9 cellular contexts compared by ENCODE assay signal in the genomic region with DNA sequence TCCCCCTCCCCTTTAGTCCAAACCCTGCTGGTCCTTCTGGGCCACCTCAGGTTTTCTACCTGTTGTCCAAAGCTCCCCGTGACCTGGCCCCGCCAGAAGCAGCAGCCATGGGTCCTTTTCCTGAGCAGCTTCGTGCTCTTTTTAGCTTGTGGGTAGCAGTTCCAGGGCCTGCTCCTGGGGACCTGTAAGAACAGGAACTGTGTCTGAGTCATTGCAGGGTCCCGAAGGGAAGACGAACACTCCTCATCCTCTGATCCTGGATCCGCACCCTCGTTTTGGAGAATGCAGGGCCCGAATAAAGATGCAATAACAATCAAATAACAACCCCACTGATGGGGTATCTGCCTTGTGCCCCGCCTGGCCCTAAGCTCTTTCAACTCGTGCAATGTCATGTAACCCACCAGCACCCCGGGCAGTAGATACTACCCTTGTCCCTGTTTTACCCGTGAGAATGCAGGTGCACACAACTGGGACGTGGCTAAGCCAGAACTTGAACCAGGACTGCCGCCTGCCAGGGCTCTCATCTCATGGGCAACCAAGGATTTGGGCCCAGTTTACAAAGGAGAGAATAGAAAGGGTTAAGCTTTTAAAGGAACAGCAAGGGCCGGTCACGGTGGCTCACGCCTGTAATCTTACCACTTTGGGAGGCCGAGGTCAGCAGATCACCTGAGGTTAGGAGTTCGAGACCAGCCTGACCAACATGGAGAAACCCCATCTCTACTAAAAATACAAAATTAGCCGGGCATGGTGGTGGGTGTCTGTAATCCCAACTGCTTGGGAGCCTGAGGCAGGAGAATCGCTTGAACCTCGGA. TPM values are rescaled to one million over a fixed set of nuclear protein-coding genes. Genes with fewer than 3 reads are reported as not detected.
DNase-seq lines count a peak whose midpoint lies in the region; ATAC-seq and TF ChIP-seq lines count a peak whose summit lies in the region.
"Had no signal": no experiment of that assay in that cellular context is flagged by ENCODE, and none has a peak within 500 bp of the region (broad histone marks: within the 10 kb centered on the region; RNA-seq: fewer than 3 reads in every experiment).

No MANE protein-coding gene starts in this region.

- no peak for TF ChIP-seq CTCF in OCI-LY3 (IDR thresholded peaks at IDR 0.05; ENCODE audit: low read depth, low read length)
- no peak for TF ChIP-seq CTCF in dorsolateral prefrontal cortex (IDR thresholded peaks at IDR 0.05 in 54 of 56, conservative IDR thresholded peaks at IDR 0.05 in 2 of 56; ENCODE audit: low read depth in 1 of 56, partially characterized antibody in 56 of 56)

- peaks cover 44% of the 10 kb centered on the region for H3K36me3 ChIP-seq in OCI-LY3 (replicated peaks; ENCODE audit: low read depth, low read length)

- no peak for DNase-seq in activated CD4-positive, alpha-beta memory T cell treated with anti-CD3 and anti-CD28 coated beads for 36 hours
- DNase-seq in activated CD4-positive, alpha-beta memory T cell treated with anti-CD3 and anti-CD28 coated beads, Interleukin-2, amount 10 ng/mL, durations not matched to agents 7 days and 5 days = no peak
- DNase-seq in dorsolateral prefrontal cortex (no peak), ecto neural progenitor cell (ENCODE audit: low spot score) (no peak)
- DNase-seq in stimulated activated naive B cell treated with anti-CD40 and anti-IgM and Interleukin-4, amounts not matched to agents 10 μg/mL and 1 μg/mL and 100 μg/mL, for 72 hours = no peak
- no peak for DNase-seq in activated naive CD4-positive, alpha-beta T cell treated with Interleukin-2 at 50 U/mL for 16 hours
- DNase-seq: activated naive CD4-positive, alpha-beta T cell treated with anti-CD3 and anti-CD28 coated beads, Interleukin-2, amount 50 U/mL, for 16 hours had no signal

- peaks cover 98% of the 10 kb centered on the region for H4K20me1 ChIP-seq in OCI-LY3 (ENCODE audit: insufficient read depth, low read length)

- peaks cover 99% of the 10 kb centered on the region for H3K79me2 ChIP-seq in OCI-LY3 (ENCODE audit: low read length)

- no peak overlapping the region for H2AFZ ChIP-seq in OCI-LY3 (ENCODE audit: low read depth, low read length)

- peaks cover 77% of the 10 kb centered on the region for H3K4me1 ChIP-seq in OCI-LY3 (ENCODE audit: low read length)

- CTCF ChIA-PET in activated CD4-positive, alpha-beta memory T cell treated with anti-CD3 and anti-CD28 coated beads for 36 hours (lab: Charles Lee) = interaction anchor here (0.7 to 2.6 kb wide), 7 partner anchors 14 to 164 kb away, joined by 3 to 14 read pairs (median 3); no protein-coding TSS in a partner anchor
- CTCF ChIA-PET in activated CD4-positive, alpha-beta memory T cell treated with anti-CD3 and anti-CD28 coated beads, Interleukin-2, amount 10 ng/mL, durations not matched to agents 7 days and 5 days (lab: Charles Lee) = interaction anchor here (1.5 kb wide), 2 partner anchors 88 to 163 kb away, joined by 3 to 7 read pairs; no protein-coding TSS in a partner anchor

- peaks cover 48% of the 10 kb centered on the region for H3K4me1 Mint-ChIP-seq in activated CD4-positive, alpha-beta memory T cell treated with anti-CD3 and anti-CD28 coated beads for 36 hours (ENCODE audit: low read depth)
- H3K4me1 Mint-ChIP-seq in activated CD4-positive, alpha-beta memory T cell treated with anti-CD3 and anti-CD28 coated beads, Interleukin-2, amount 10 ng/mL, durations not matched to agents 7 days and 5 days = peaks cover 59% of the 10 kb centered on the region
- peaks cover 75 to 100% of the 10 kb centered on the region in 2 donors for H3K4me1 Mint-ChIP-seq in stimulated activated naive B cell treated with anti-CD40 and anti-IgM and Interleukin-4, amounts not matched to agents 10 μg/mL and 1 μg/mL and 100 μg/mL, for 72 hours

- no peaks in the 10 kb centered on the region for H3K9me3 ChIP-seq in OCI-LY3 (ENCODE audit: insufficient read depth, low read length)

- ATAC-seq in stimulated activated naive B cell treated with anti-CD40 and anti-IgM and Interleukin-4, amounts not matched to agents 10 μg/mL and 1 μg/mL and 100 μg/mL, for 72 hours (replicated peaks) = no peak
- ATAC-seq in GM21528 (IDR thresholded peaks at IDR 0.05; ENCODE audit: low FRiP score, unreplicated experiment) = no peak

- POLR2A ChIA-PET in activated CD4-positive, alpha-beta memory T cell treated with anti-CD3 and anti-CD28 coated beads for 36 hours (lab: Charles Lee) = no interaction called here
- POLR2A ChIA-PET in activated CD4-positive, alpha-beta memory T cell treated with anti-CD3 and anti-CD28 coated beads, Interleukin-2, amount 10 ng/mL, durations not matched to agents 7 days and 5 days (lab: Charles Lee) = interaction anchor here (0.9 to 1.5 kb wide), 2 partner anchors 75 to 89 kb away, joined by 3 to 6 read pairs; no protein-coding TSS in a partner anchor

- H3K27ac Mint-ChIP-seq in activated CD4-positive, alpha-beta memory T cell treated with anti-CD3 and anti-CD28 coated beads for 36 hours = peak overlapping the region; percentile 53
- H3K27ac Mint-ChIP-seq in activated CD4-positive, alpha-beta memory T cell treated with anti-CD3 and anti-CD28 coated beads, Interleukin-2, amount 10 ng/mL, durations not matched to agents 7 days and 5 days = no peak overlapping the region
- peak overlapping the region; percentile 97 for H3K27ac Mint-ChIP-seq in stimulated activated naive B cell treated with anti-CD40 and anti-IgM and Interleukin-4, amounts not matched to agents 10 μg/mL and 1 μg/mL and 100 μg/mL, for 72 hours

- H3K27me3 ChIP-seq in OCI-LY3 (ENCODE audit: low read depth, low read length) (no peaks in the 10 kb centered on the region), dorsolateral prefrontal cortex (no peaks in the 10 kb centered on the region)

- H3K36me3 Mint-ChIP-seq in activated CD4-positive, alpha-beta memory T cell treated with anti-CD3 and anti-CD28 coated beads for 36 hours = peaks cover 3% of the 10 kb centered on the region
- H3K36me3 Mint-ChIP-seq in activated CD4-positive, alpha-beta memory T cell treated with anti-CD3 and anti-CD28 coated beads, Interleukin-2, amount 10 ng/mL, durations not matched to agents 7 days and 5 days (ENCODE audit: low read depth) = peaks cover 2% of the 10 kb centered on the region
- H3K36me3 Mint-ChIP-seq in stimulated activated naive B cell treated with anti-CD40 and anti-IgM and Interleukin-4, amounts not matched to agents 10 μg/mL and 1 μg/mL and 100 μg/mL, for 72 hours = peaks cover 25 to 42% of the 10 kb centered on the region in 2 donors

- peak overlapping the region; percentile 11 for H3K4me3 ChIP-seq in OCI-LY3 (ENCODE audit: low read length)
- H3K4me3 ChIP-seq in dorsolateral prefrontal cortex = peak overlapping the region in 2 of 59 donors; percentile 18 to 26

- intact Hi-C loops in activated CD4-positive, alpha-beta memory T cell treated with anti-CD3 and anti-CD28 coated beads for 36 hours (cut with micrococcal nuclease) = no loop called here
- intact Hi-C loops in dorsolateral prefrontal cortex (cut with DNase I) = no loop called here

- H3K27ac ChIP-seq in OCI-LY3 (ENCODE audit: low read length) (peak overlapping the region; percentile 58), dorsolateral prefrontal cortex (peak overlapping the region in 36 of 59 donors; percentile 9 to 77 (median 43))

- H3K27me3 Mint-ChIP-seq in activated CD4-positive, alpha-beta memory T cell treated with anti-CD3 and anti-CD28 coated beads for 36 hours = no peaks in the 10 kb centered on the region
- H3K27me3 Mint-ChIP-seq in activated CD4-positive, alpha-beta memory T cell treated with anti-CD3 and anti-CD28 coated beads, Interleukin-2, amount 10 ng/mL, durations not matched to agents 7 days and 5 days = no peaks in the 10 kb centered on the region
- no peaks in the 10 kb centered on the region for H3K27me3 Mint-ChIP-seq in stimulated activated naive B cell treated with anti-CD40 and anti-IgM and Interleukin-4, amounts not matched to agents 10 μg/mL and 1 μg/mL and 100 μg/mL, for 72 hours

- H3K4me3 Mint-ChIP-seq in activated CD4-positive, alpha-beta memory T cell treated with anti-CD3 and anti-CD28 coated beads for 36 hours = no peak overlapping the region
- H3K4me3 Mint-ChIP-seq in activated CD4-positive, alpha-beta memory T cell treated with anti-CD3 and anti-CD28 coated beads, Interleukin-2, amount 10 ng/mL, durations not matched to agents 7 days and 5 days = no peak overlapping the region
- H3K4me3 Mint-ChIP-seq in stimulated activated naive B cell treated with anti-CD40 and anti-IgM and Interleukin-4, amounts not matched to agents 10 μg/mL and 1 μg/mL and 100 μg/mL, for 72 hours = peak overlapping the region; percentile 38 to 76

- peak overlapping the region; percentile 22; the same call in 1 of the 2 replicates for H3K9ac ChIP-seq in OCI-LY3 (ENCODE audit: low read length)

- H3K4me2 ChIP-seq in OCI-LY3 (ENCODE audit: low read length) = peak overlapping the region; percentile 63

- no peaks in the 10 kb centered on the region for H3K9me3 Mint-ChIP-seq in activated CD4-positive, alpha-beta memory T cell treated with anti-CD3 and anti-CD28 coated beads for 36 hours
- no peaks in the 10 kb centered on the region for H3K9me3 Mint-ChIP-seq in activated CD4-positive, alpha-beta memory T cell treated with anti-CD3 and anti-CD28 coated beads, Interleukin-2, amount 10 ng/mL, durations not matched to agents 7 days and 5 days
- H3K9me3 Mint-ChIP-seq in stimulated activated naive B cell treated with anti-CD40 and anti-IgM and Interleukin-4, amounts not matched to agents 10 μg/mL and 1 μg/mL and 100 μg/mL, for 72 hours = no peaks in the 10 kb centered on the region

RNA-seq across cellular contexts. Expression of a gene that starts 33.2 kb away (rescaled TPM):
- total RNA-seq in activated CD4-positive, alpha-beta memory T cell treated with anti-CD3 and anti-CD28 coated beads for 36 hours = 10 to 100 TPM; 16.1 to 18.8 TPM
- total RNA-seq in activated CD4-positive, alpha-beta memory T cell treated with anti-CD3 and anti-CD28 coated beads, Interleukin-2, amount 10 ng/mL, durations not matched to agents 7 days and 5 days = 10 to 100 TPM; 16.9 to 18.9 TPM
- total RNA-seq in dorsolateral prefrontal cortex = 100 to 1,000 TPM in 3 of 120 experiments, 10 to 100 TPM in 117; 31.2 to 112 (median 51.6) TPM

Comparison
In these comparisons a context has a peak if more than half of its experiments do, and no peak if none do; other contexts are left out.
1. H3K4me3 Mint-ChIP-seq: peak in stimulated activated naive B cell treated with anti-CD40 and anti-IgM and Interleukin-4, amounts not matched to agents 10 μg/mL and 1 μg/mL and 100 μg/mL, for 72 hours (2 of 2); none in activated CD4-positive, alpha-beta memory T cell treated with anti-CD3 and anti-CD28 coated beads for 36 hours (single experiment) and activated CD4-positive, alpha-beta memory T cell treated with anti-CD3 and anti-CD28 coated beads, Interleukin-2, amount 10 ng/mL, durations not matched to agents 7 days and 5 days (single experiment).